11 cellular contexts compared by ENCODE assay signal in genomic region chr19:3604987-3605343, GRCh38. TPM values are rescaled to one million over a fixed set of nuclear protein-coding genes. Genes with fewer than 3 reads are reported as not detected.
DNase-seq lines count a peak whose midpoint lies in the region; ATAC-seq, FAIRE-seq and TF ChIP-seq lines count a peak whose summit lies in the region.
"Had no signal": no experiment of that assay in that cellular context is flagged by ENCODE, and none has a peak within 500 bp of the region (broad histone marks: within the 10 kb centered on the region; RNA-seq: fewer than 3 reads in every experiment).

No MANE protein-coding gene starts in this region.

- H2AFZ ChIP-seq in GM23338, result no peak overlapping the region

- no peaks in the 10 kb centered on the region for H3K9me2 ChIP-seq in GM23338 (ENCODE audit: insufficient read depth)

- peak; percentile 4 for DNase-seq in activated effector memory CD4-positive, alpha-beta T cell treated with Interleukin-2 at 50 U/mL for 16 hours
- DNase-seq in activated effector memory CD4-positive, alpha-beta T cell treated with anti-CD3 and anti-CD28 coated beads, Interleukin-2, amount 50 U/mL, for 16 hours, result no peak
- DNase-seq in activated CD8-positive, alpha-beta memory T cell treated with anti-CD3 and anti-CD28 coated beads, Interleukin-2, amount 50 U/mL, for 4 hours, result peak; percentile 40
- DNase-seq in kidney (no peak), thoracic aorta (ENCODE audit: low spot score) (no peak), GM23338 (ENCODE audit: low spot score) (no peak)
- DNase-seq in activated T-helper 2 cell treated with anti-CD3 and anti-CD28 coated beads, Interferon-gamma antibody, Interleukin-2, Interleukin-4, amounts not matched to agents 10 μg/mL and 5 μg/mL and 100 μg/mL, durations not matched to agents 14 hours and 24 hours and 36 hours (ENCODE audit: low spot score), result no peak

- no peak overlapping the region for H3K4me2 ChIP-seq in GM23338

- H3K9me3 Mint-ChIP-seq in GM23338, result no peaks in the 10 kb centered on the region
- H3K9me3 Mint-ChIP-seq in activated T-helper 2 cell treated with anti-CD3 and anti-CD28 coated beads, Interferon-gamma antibody, Interleukin-2, Interleukin-4, amounts not matched to agents 10 μg/mL and 5 μg/mL and 100 μg/mL, durations not matched to agents 14 hours and 24 hours and 36 hours, result no peaks in the 10 kb centered on the region
- H3K9me3 Mint-ChIP-seq: IgD-negative memory B cell had no signal

- no peak for FAIRE-seq in kidney (lab: Jason Lieb, UNC)
- FAIRE-seq: G401.6, H54 had no signal

- H3K27ac ChIP-seq in kidney (ENCODE audit: low read depth in 2 of 2, low read length in 2 of 2) (peak overlapping the region; percentile 45 to 51), thoracic aorta (peak overlapping the region; percentile 98 to 99), GM23338 (ENCODE audit: low read depth) (no peak overlapping the region)

- no peak for TF ChIP-seq CTCF in kidney (IDR thresholded peaks at IDR 0.05; ENCODE audit: borderline replicate concordance, extremely low read depth, insufficient read depth)
- no peak for TF ChIP-seq CTCF in thoracic aorta (IDR thresholded peaks at IDR 0.05)
- no peak for TF ChIP-seq CTCF in GM23338 (conservative IDR thresholded peaks at IDR 0.05; ENCODE audit: low read depth in 2 of 2)

- no peaks in the 10 kb centered on the region for H3K79me2 ChIP-seq in GM23338 (replicated peaks; ENCODE audit: insufficient read depth)

- no peaks in the 10 kb centered on the region for H4K20me1 ChIP-seq in GM23338 (replicated peaks; ENCODE audit: insufficient read depth)

- peaks cover 11% of the 10 kb centered on the region for H3K4me1 Mint-ChIP-seq in GM23338
- H3K4me1 Mint-ChIP-seq in activated T-helper 2 cell treated with anti-CD3 and anti-CD28 coated beads, Interferon-gamma antibody, Interleukin-2, Interleukin-4, amounts not matched to agents 10 μg/mL and 5 μg/mL and 100 μg/mL, durations not matched to agents 14 hours and 24 hours and 36 hours (ENCODE audit: low read depth), result peaks cover 2% of the 10 kb centered on the region

- H3K27me3 Mint-ChIP-seq in GM23338 (ENCODE audit: insufficient read depth, low read depth, poor library complexity), result peaks cover 10% of the 10 kb centered on the region
- peaks cover 4% of the 10 kb centered on the region for H3K27me3 Mint-ChIP-seq in activated T-helper 2 cell treated with anti-CD3 and anti-CD28 coated beads, Interferon-gamma antibody, Interleukin-2, Interleukin-4, amounts not matched to agents 10 μg/mL and 5 μg/mL and 100 μg/mL, durations not matched to agents 14 hours and 24 hours and 36 hours (ENCODE audit: low read depth)

- H3K4me3 Mint-ChIP-seq in GM23338, result no peak overlapping the region
- H3K4me3 Mint-ChIP-seq in activated T-helper 2 cell treated with anti-CD3 and anti-CD28 coated beads, Interferon-gamma antibody, Interleukin-2, Interleukin-4, amounts not matched to agents 10 μg/mL and 5 μg/mL and 100 μg/mL, durations not matched to agents 14 hours and 24 hours and 36 hours (ENCODE audit: low read depth), result no peak overlapping the region
- H3K4me3 Mint-ChIP-seq: IgD-negative memory B cell had no signal

- H3F3A ChIP-seq in GM23338 (replicated peaks; ENCODE audit: low read depth), result peaks cover 4% of the 10 kb centered on the region; the same call in 1 of the 2 replicates

- ATAC-seq in thoracic aorta (ENCODE audit: insufficient number of reproducible peaks, low FRiP score, low read depth) (no peak), GM23338 (no peak), GM18873 (IDR thresholded peaks at IDR 0.05; ENCODE audit: low FRiP score, unreplicated experiment) (no peak)

- H3K36me3 ChIP-seq in kidney (ENCODE audit: control insufficient read depth in 1 of 2, insufficient read depth in 2 of 2, low read length in 2 of 2) (no peaks in the 10 kb centered on the region), thoracic aorta (peaks cover 6% of the 10 kb centered on the region), GM23338 (ENCODE audit: insufficient read depth) (no peaks in the 10 kb centered on the region)

- H3K9me3 ChIP-seq in kidney (ENCODE audit: control insufficient read depth in 1 of 2, low read length in 2 of 2), result no peaks in the 10 kb centered on the region
- no peaks in the 10 kb centered on the region for H3K9me3 ChIP-seq in thoracic aorta

- no peak overlapping the region for H3K27ac Mint-ChIP-seq in GM23338
- H3K27ac Mint-ChIP-seq in activated T-helper 2 cell treated with anti-CD3 and anti-CD28 coated beads, Interferon-gamma antibody, Interleukin-2, Interleukin-4, amounts not matched to agents 10 μg/mL and 5 μg/mL and 100 μg/mL, durations not matched to agents 14 hours and 24 hours and 36 hours, result no peak overlapping the region
- H3K27ac Mint-ChIP-seq: IgD-negative memory B cell had no signal

- H3K4me1 ChIP-seq in kidney (ENCODE audit: control insufficient read depth in 1 of 2, insufficient read depth in 1 of 2, low read depth in 1 of 2, low read length in 2 of 2), result peaks cover 12 to 30% of the 10 kb centered on the region in 2 donors
- H3K4me1 ChIP-seq in thoracic aorta (ENCODE audit: control insufficient read depth in 1 of 2, low read depth in 2 of 2), result peaks cover 47 to 80% of the 10 kb centered on the region in 2 donors
- peaks cover 10% of the 10 kb centered on the region for H3K4me1 ChIP-seq in GM23338 (ENCODE audit: insufficient read depth)

- H3K9ac ChIP-seq in kidney (ENCODE audit: low read length in 2 of 2), result peak overlapping the region in 1 of 2 donors; percentile 53

- H3K4me3 ChIP-seq in kidney (ENCODE audit: low read length in 2 of 2) (peak overlapping the region; percentile 45 to 53), thoracic aorta (peak overlapping the region; percentile 87), GM23338 (no peak overlapping the region)

- peaks cover 4% of the 10 kb centered on the region; the same call in 1 of the 3 replicates for H3K36me3 Mint-ChIP-seq in GM23338 (ENCODE audit: low read depth)
- no peaks in the 10 kb centered on the region for H3K36me3 Mint-ChIP-seq in activated T-helper 2 cell treated with anti-CD3 and anti-CD28 coated beads, Interferon-gamma antibody, Interleukin-2, Interleukin-4, amounts not matched to agents 10 μg/mL and 5 μg/mL and 100 μg/mL, durations not matched to agents 14 hours and 24 hours and 36 hours (ENCODE audit: low read depth)

- H3K27me3 ChIP-seq in thoracic aorta (replicated peaks; ENCODE audit: insufficient read depth), result no peaks in the 10 kb centered on the region
- H3K27me3 ChIP-seq in GM23338 (ENCODE audit: insufficient read depth), result peaks cover 11% of the 10 kb centered on the region

- intact Hi-C loops in kidney (cut with DNase I), result no loop called here
- intact Hi-C loops in activated T-helper 2 cell treated with anti-CD3 and anti-CD28 coated beads, Interferon-gamma antibody, Interleukin-2, Interleukin-4, amounts not matched to agents 10 μg/mL and 5 μg/mL and 100 μg/mL, durations not matched to agents 14 hours and 24 hours and 36 hours (cut with micrococcal nuclease), result no loop called here

TF ChIP-seq in GM23338, 12 proteins besides CTCF, POLR2A, EP300 and RAD21 (continues in another document):
- no peak for TF ChIP-seq EZH2phosphoT487 (IDR thresholded peaks at IDR 0.05; ENCODE audit: unreplicated experiment)

RNA-seq across cellular contexts. Expression of gene TBXA2R, which starts 1.7 kb away (rescaled TPM):
- total RNA-seq in kidney (6.7 TPM), thoracic aorta (10 to 100 TPM; 29.4 to 39.1 TPM)
- polyA plus RNA-seq in kidney (ENCODE audit: insufficient read depth, low read depth, low replicate concordance) (8.8 TPM), GM23338 (2016; fragmentation: Nextera tagmentation; extraction: Ambion mirVana) (0.42 and 0.47 TPM in 2 replicates)
- 0.73 and 0.82 TPM in 2 replicates for total RNA-seq in GM23338 (2014; rRNA removed; shearing (Covaris generic))
- total RNA-seq in activated T-helper 2 cell treated with anti-CD3 and anti-CD28 coated beads, Interferon-gamma antibody, Interleukin-2, Interleukin-4, amounts not matched to agents 10 μg/mL and 5 μg/mL and 100 μg/mL, durations not matched to agents 14 hours and 24 hours and 36 hours, result 0.09 and 0.14 TPM in 2 replicates

RNA-seq across cellular contexts. Expression of gene GIPC3, which starts 19.7 kb away (rescaled TPM):
- total RNA-seq in kidney (2.1 TPM), thoracic aorta (1 to 10 TPM; 1.1 to 1.6 TPM)
- polyA plus RNA-seq in kidney (ENCODE audit: insufficient read depth, low read depth, low replicate concordance) (2.1 TPM), GM23338 (2016; fragmentation: Nextera tagmentation; extraction: Ambion mirVana) (0.26 and 0.48 TPM in 2 replicates)
- 0.59 and 1.6 TPM in 2 replicates for total RNA-seq in GM23338 (2014; rRNA removed; shearing (Covaris generic))
- 0.16 and 0.32 TPM in 2 replicates for total RNA-seq in activated T-helper 2 cell treated with anti-CD3 and anti-CD28 coated beads, Interferon-gamma antibody, Interleukin-2, Interleukin-4, amounts not matched to agents 10 μg/mL and 5 μg/mL and 100 μg/mL, durations not matched to agents 14 hours and 24 hours and 36 hours
- polyA plus RNA-seq: IgD-negative memory B cell had no signal

RNA-seq across cellular contexts. Expression of gene CACTIN, which starts 21.6 kb away (rescaled TPM):
- total RNA-seq in kidney, result 23.9 TPM
- polyA plus RNA-seq in kidney (ENCODE audit: insufficient read depth, low read depth, low replicate concordance), result 11.6 TPM
- 10 to 100 TPM; 33.4 to 38.0 TPM for total RNA-seq in thoracic aorta
- 47.4 and 47.7 TPM in 2 replicates for total RNA-seq in GM23338 (2014; rRNA removed; shearing (Covaris generic))
- polyA plus RNA-seq in GM23338 (2016; fragmentation: Nextera tagmentation; extraction: Ambion mirVana), result 14.3 and 16.9 TPM in 2 replicates
- total RNA-seq in activated T-helper 2 cell treated with anti-CD3 and anti-CD28 coated beads, Interferon-gamma antibody, Interleukin-2, Interleukin-4, amounts not matched to agents 10 μg/mL and 5 μg/mL and 100 μg/mL, durations not matched to agents 14 hours and 24 hours and 36 hours, result 32.8 and 36.2 TPM in 2 replicates

RNA-seq across cellular contexts. Expression of gene HMG20B, which starts 32.2 kb away (rescaled TPM):
- total RNA-seq in kidney (69.7 TPM), thoracic aorta (100 to 1,000 TPM in 1 of 2 donors, 10 to 100 TPM in 1; 90.8 to 120 TPM)
- polyA plus RNA-seq in kidney (ENCODE audit: insufficient read depth, low read depth, low replicate concordance) (82.6 TPM), GM23338 (2016; fragmentation: Nextera tagmentation; extraction: Ambion mirVana) (74.1 and 77.8 TPM in 2 replicates)
- total RNA-seq in GM23338 (2014; rRNA removed; shearing (Covaris generic)), result 107 and 130 TPM in 2 replicates
- 55.3 and 66.3 TPM in 2 replicates for total RNA-seq in activated T-helper 2 cell treated with anti-CD3 and anti-CD28 coated beads, Interferon-gamma antibody, Interleukin-2, Interleukin-4, amounts not matched to agents 10 μg/mL and 5 μg/mL and 100 μg/mL, durations not matched to agents 14 hours and 24 hours and 36 hours

RNA-seq across cellular contexts. Expression of gene MFSD12, which starts 47.6 kb away (rescaled TPM):
- total RNA-seq in kidney (124 TPM), thoracic aorta (100 to 1,000 TPM in 1 of 2 donors, 10 to 100 TPM in 1; 85.6 to 112 TPM)
- polyA plus RNA-seq in kidney (ENCODE audit: insufficient read depth, low read depth, low replicate concordance) (113 TPM), GM23338 (2016; fragmentation: Nextera tagmentation; extraction: Ambion mirVana) (35.3 and 36.1 TPM in 2 replicates)
- total RNA-seq in GM23338 (2014; rRNA removed; shearing (Covaris generic)), result 75.5 and 91.1 TPM in 2 replicates
- 93.7 and 94.1 TPM in 2 replicates for total RNA-seq in activated T-helper 2 cell treated with anti-CD3 and anti-CD28 coated beads, Interferon-gamma antibody, Interleukin-2, Interleukin-4, amounts not matched to agents 10 μg/mL and 5 μg/mL and 100 μg/mL, durations not matched to agents 14 hours and 24 hours and 36 hours

Comparison
In these comparisons a context has a peak if more than half of its experiments do, and no peak if none do; other contexts are left out.
1. DNase-seq: peak in activated effector memory CD4-positive, alpha-beta T cell treated with Interleukin-2 at 50 U/mL for 16 hours (single experiment) and activated CD8-positive, alpha-beta memory T cell treated with anti-CD3 and anti-CD28 coated beads, Interleukin-2, amount 50 U/mL, for 4 hours (single experiment); none in activated effector memory CD4-positive, alpha-beta T cell treated with anti-CD3 and anti-CD28 coated beads, Interleukin-2, amount 50 U/mL, for 16 hours (single experiment), kidney (single experiment), thoracic aorta (single experiment), GM23338 (single experiment) and activated T-helper 2 cell treated with anti-CD3 and anti-CD28 coated beads, Interferon-gamma antibody, Interleukin-2, Interleukin-4, amounts not matched to agents 10 μg/mL and 5 μg/mL and 100 μg/mL, durations not matched to agents 14 hours and 24 hours and 36 hours (single experiment).